In the genomic region with DNA sequence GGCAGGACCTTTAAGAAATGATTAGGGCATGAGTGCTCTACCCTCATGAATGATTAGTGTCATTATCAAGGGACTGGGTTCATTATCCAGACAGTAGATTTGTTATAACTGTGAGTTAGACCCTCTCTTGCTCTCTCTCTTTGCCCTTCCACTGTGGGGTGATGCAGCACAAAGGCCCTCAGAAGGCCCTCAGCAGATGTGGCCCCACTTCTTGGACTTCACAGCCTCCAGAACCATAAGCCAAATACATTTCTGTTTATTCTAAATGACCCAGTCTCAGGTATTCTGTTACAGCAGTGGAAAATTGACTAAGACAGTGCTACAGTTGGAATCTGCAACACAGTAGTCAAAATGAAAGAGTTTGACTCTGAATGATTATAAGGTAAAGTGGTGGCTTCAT, we compare ENCODE assay signal across 29 cellular contexts.
"Had no signal": no experiment of that assay in that cellular context is flagged by ENCODE, and none has a peak within 500 bp of the region (broad histone marks: within the 10 kb centered on the region; RNA-seq: fewer than 3 reads in every experiment).

No MANE protein-coding gene starts in this region.

- H3K4me3 Mint-ChIP-seq: dendritic cell treated with granulocyte-macrophage colony-stimulating factor and Interleukin-4, amounts not matched to agents 40 ng/mL and 50 ng/mL, for 4 days; effector memory CD8-positive, alpha-beta T cell had no signal

- H3K4me2 ChIP-seq: hepatocyte had no signal

- H3K36me3 ChIP-seq: colonic mucosa, esophagus muscularis mucosa, esophagus squamous epithelium, gastrocnemius medialis, gastroesophageal sphincter, heart left ventricle, heart right ventricle had no signal

- DNase-seq: colonic mucosa; cortex of kidney; dermis blood vessel endothelial cell; dorsolateral prefrontal cortex; effector CD4-positive, alpha-beta T cell; effector CD8-positive, alpha-beta T cell; effector memory CD4-positive, alpha-beta T cell; effector memory CD8-positive, alpha-beta T cell; erythroblast; esophagus squamous epithelium; foreskin fibroblast; foreskin keratinocyte; foreskin melanocyte; gastrocnemius medialis; glutamatergic neuron; head of caudate nucleus; heart left ventricle; heart right ventricle had no signal

- ATAC-seq: effector memory CD8-positive, alpha-beta T cell; esophagus mucosa; foreskin keratinocyte; gastrocnemius medialis; gastroesophageal sphincter; heart left ventricle; heart right ventricle had no signal

- H3K27me3 Mint-ChIP-seq: dendritic cell treated with granulocyte-macrophage colony-stimulating factor and Interleukin-4, amounts not matched to agents 40 ng/mL and 50 ng/mL, for 4 days had no signal

- H3K9me3 Mint-ChIP-seq: dendritic cell treated with granulocyte-macrophage colony-stimulating factor and Interleukin-4, amounts not matched to agents 40 ng/mL and 50 ng/mL, for 4 days; effector memory CD8-positive, alpha-beta T cell had no signal

- H3K79me2 ChIP-seq: hepatocyte had no signal

- H3K4me1 ChIP-seq: colonic mucosa, esophagus muscularis mucosa, esophagus squamous epithelium, foreskin keratinocyte, gastroesophageal sphincter, heart left ventricle had no signal

- H3K27me3 ChIP-seq: colonic mucosa, dorsolateral prefrontal cortex, esophagus muscularis mucosa, esophagus squamous epithelium, foreskin keratinocyte, gastrocnemius medialis, gastroesophageal sphincter, heart left ventricle, heart right ventricle, hepatocyte had no signal

- H3K4me3 ChIP-seq: colonic mucosa, coronary artery, dorsolateral prefrontal cortex, esophagus muscularis mucosa, esophagus squamous epithelium, gastrocnemius medialis, gastroesophageal sphincter, heart left ventricle, heart right ventricle, hepatocyte had no signal

- H3K27ac Mint-ChIP-seq: dendritic cell treated with granulocyte-macrophage colony-stimulating factor and Interleukin-4, amounts not matched to agents 40 ng/mL and 50 ng/mL, for 4 days; effector memory CD8-positive, alpha-beta T cell had no signal

- H3K9me3 ChIP-seq: colonic mucosa, esophagus muscularis mucosa, esophagus squamous epithelium, gastrocnemius medialis, gastroesophageal sphincter, heart left ventricle, heart right ventricle had no signal

- H3K27ac ChIP-seq: colonic mucosa, coronary artery, dorsolateral prefrontal cortex, epithelial cell of prostate, esophagus muscularis mucosa, esophagus squamous epithelium, foreskin keratinocyte, gastrocnemius medialis, gastroesophageal sphincter, heart left ventricle, heart right ventricle, hepatocyte had no signal

- H2AFZ ChIP-seq: hepatocyte had no signal

- FAIRE-seq: colon, endometrium, endothelial cell of umbilical vein, frontal cortex had no signal
